Comparison of ENCODE assay signal across 7 cellular contexts in genomic region chr19:43624933-43625332, GRCh38.
A peak's percentile ranks its signal among the peaks of the same experiment; 100 is the strongest.
DNase-seq lines count a peak whose midpoint lies in the region; ATAC-seq and TF ChIP-seq lines count a peak whose summit lies in the region.

No MANE protein-coding gene starts in this region.

- peaks cover 4% of the 10 kb centered on the region; the same call in 1 of the 2 replicates for H3F3A ChIP-seq in OCI-LY1 (ENCODE audit: insufficient read depth, low read length)

- ATAC-seq in HG03565 (IDR thresholded peaks at IDR 0.05; ENCODE audit: unreplicated experiment), result no peak
- no peak for ATAC-seq in GM19467 (IDR thresholded peaks at IDR 0.05; ENCODE audit: unreplicated experiment)

- no peak overlapping the region for H3K4me2 ChIP-seq in OCI-LY1 (ENCODE audit: low read length)

- no peaks in the 10 kb centered on the region for H3K9me2 ChIP-seq in OCI-LY1 (ENCODE audit: low read depth, low read length)

- TF ChIP-seq CTCF in OCI-LY1 (IDR thresholded peaks at IDR 0.05; ENCODE audit: low read length), result peak; percentile 51

- H3K9me3 ChIP-seq in OCI-LY1 (ENCODE audit: low read length), result no peaks in the 10 kb centered on the region

- DNase-seq in activated T-helper 1 cell treated with Interleukin-2 at 50 U/mL for 16 hours (ENCODE audit: low read depth) (peak; percentile 70), iPS-NIHi11 (ENCODE audit: low spot score) (peak; percentile 88), T1000 (lab: John Stamatoyannopoulos, UW) (no peak)
- DNase-seq in stimulated activated CD8-positive, alpha-beta memory T cell treated with anti-CD3 and anti-CD28 coated beads, Interleukin-2, amount 100 ng/mL, for 1 hour (ENCODE audit: low read depth in 2 of 2), result peak; percentile 51 to 68

- H3K27me3 ChIP-seq in OCI-LY1 (ENCODE audit: insufficient read depth, low read length), result no peaks in the 10 kb centered on the region

- H4K20me1 ChIP-seq in OCI-LY1 (ENCODE audit: insufficient read depth, low read length), result no peaks in the 10 kb centered on the region

- H3K4me1 ChIP-seq in OCI-LY1 (ENCODE audit: insufficient read depth, low read length, severe bottlenecking), result peaks cover 9% of the 10 kb centered on the region

- H3K4me3 ChIP-seq in OCI-LY1 (ENCODE audit: low read depth, low read length, poor library complexity, severe bottlenecking), result no peak overlapping the region

- H3K79me2 ChIP-seq in OCI-LY1 (ENCODE audit: insufficient read depth, low read length), result no peaks in the 10 kb centered on the region

- no peaks in the 10 kb centered on the region for H3K36me3 ChIP-seq in OCI-LY1 (ENCODE audit: insufficient read depth, low read length)

- H2AFZ ChIP-seq in OCI-LY1 (ENCODE audit: low read length), result no peak overlapping the region

- no peak overlapping the region for H3K27ac ChIP-seq in OCI-LY1 (ENCODE audit: low read depth, low read length, poor library complexity, severe bottlenecking)

- H3K9ac ChIP-seq in OCI-LY1 (ENCODE audit: low read length), result no peak overlapping the region
